11 cellular contexts compared by ENCODE assay signal in genomic region chr15:94272251-94272898, GRCh38. TPM values are rescaled to one million over a fixed set of nuclear protein-coding genes. Genes with fewer than 3 reads are reported as not detected.
A peak's percentile ranks its signal among the peaks of the same experiment; 100 is the strongest.
DNase-seq lines count a peak whose midpoint lies in the region; ATAC-seq and TF ChIP-seq lines count a peak whose summit lies in the region.
"Had no signal": no experiment of that assay in that cellular context is flagged by ENCODE, and none has a peak within 500 bp of the region (broad histone marks: within the 10 kb centered on the region; RNA-seq: fewer than 3 reads in every experiment).

No MANE protein-coding gene starts in this region.

- H3K27me3 ChIP-seq in heart right ventricle, result peaks cover 0 to 5% (median 0%) of the 10 kb centered on the region in 7 donors

- H3K36me3 Mint-ChIP-seq in activated CD8-positive, alpha-beta T cell treated with anti-CD3 and anti-CD28 coated beads, Interleukin-2, amount 10 ng/mL, durations not matched to agents 7 days and 5 days (ENCODE audit: low read depth), result peaks cover 33% of the 10 kb centered on the region

- no peak overlapping the region for H3K27ac Mint-ChIP-seq in activated CD8-positive, alpha-beta T cell treated with anti-CD3 and anti-CD28 coated beads, Interleukin-2, amount 10 ng/mL, durations not matched to agents 7 days and 5 days

- no peak for TF ChIP-seq CTCF in heart right ventricle (IDR thresholded peaks at IDR 0.05)

- peaks cover 10% of the 10 kb centered on the region for H3K9me3 Mint-ChIP-seq in activated CD8-positive, alpha-beta T cell treated with anti-CD3 and anti-CD28 coated beads, Interleukin-2, amount 10 ng/mL, durations not matched to agents 7 days and 5 days (ENCODE audit: insufficient read depth)

- WGBS in heart right ventricle, 2 donors, result 72 to 75% methylated on average over 7 of the region's 7 CpGs

- peak; percentile 88 for ATAC-seq in GM18511 (IDR thresholded peaks at IDR 0.05; ENCODE audit: unreplicated experiment)
- ATAC-seq in GM21526 (IDR thresholded peaks at IDR 0.05; ENCODE audit: low FRiP score, unreplicated experiment), result peak; percentile 75
- peak; percentile 78 for ATAC-seq in HG03342 (IDR thresholded peaks at IDR 0.05; ENCODE audit: unreplicated experiment)
- ATAC-seq in activated CD8-positive, alpha-beta T cell treated with anti-CD3 and anti-CD28 coated beads, Interleukin-2, amount 10 ng/mL, durations not matched to agents 7 days and 5 days, result peak; percentile 76
- ATAC-seq in heart right ventricle, result no peak

- POLR2A ChIA-PET in activated CD8-positive, alpha-beta T cell treated with anti-CD3 and anti-CD28 coated beads, Interleukin-2, amount 10 ng/mL, durations not matched to agents 7 days and 5 days (lab: Charles Lee), result no interaction called here

- H3K4me1 Mint-ChIP-seq in activated CD8-positive, alpha-beta T cell treated with anti-CD3 and anti-CD28 coated beads, Interleukin-2, amount 10 ng/mL, durations not matched to agents 7 days and 5 days (ENCODE audit: low read depth), result peaks cover 23% of the 10 kb centered on the region

- H3K4me3 ChIP-seq in heart right ventricle, result no peak overlapping the region

- H3K27me3 Mint-ChIP-seq in activated CD8-positive, alpha-beta T cell treated with anti-CD3 and anti-CD28 coated beads, Interleukin-2, amount 10 ng/mL, durations not matched to agents 7 days and 5 days (ENCODE audit: low read depth), result no peaks in the 10 kb centered on the region

- CTCF ChIA-PET in activated CD8-positive, alpha-beta T cell treated with anti-CD3 and anti-CD28 coated beads, Interleukin-2, amount 10 ng/mL, durations not matched to agents 7 days and 5 days (lab: Charles Lee), result no interaction called here

- H3K4me1 ChIP-seq in heart right ventricle, result peaks cover 0 to 22% (median 0%) of the 10 kb centered on the region in 9 donors
- H3K4me1 ChIP-seq: parathyroid adenoma had no signal

- peaks cover 0 to 7% (median 0%) of the 10 kb centered on the region in 11 donors for H3K9me3 ChIP-seq in heart right ventricle

- peak overlapping the region in 1 of 10 donors; percentile 45 for H3K27ac ChIP-seq in heart right ventricle
- H3K27ac ChIP-seq: parathyroid adenoma had no signal

- intact Hi-C loops in heart right ventricle (cut with DNase I), result no loop called here

- peak; percentile 42 for DNase-seq in activated CD8-positive, alpha-beta T cell treated with anti-CD3 and anti-CD28 coated beads, Interleukin-2, amount 10 ng/mL, durations not matched to agents 7 days and 5 days
- DNase-seq in stimulated activated CD4-positive, alpha-beta T cell treated with anti-CD3 and anti-CD28 coated beads, Interleukin-2, amount 100 ng/mL, for 48 hours, result no peak
- DNase-seq in heart right ventricle (no peak), NCI-H1694 (lab: John Stamatoyannopoulos, UW) (no peak), activated gamma-delta T cell treated with Interleukin-2 at 50 U/mL for 16 hours (no peak)
- DNase-seq: activated CD4-positive, alpha-beta T cell treated with anti-CD3 and anti-CD28 coated beads, Interleukin-2, amount 50 U/mL, for 48 hours; cortex of kidney had no signal

- H3K36me3 ChIP-seq in heart right ventricle, result no peaks in the 10 kb centered on the region

- no peak overlapping the region for H3K4me3 Mint-ChIP-seq in activated CD8-positive, alpha-beta T cell treated with anti-CD3 and anti-CD28 coated beads, Interleukin-2, amount 10 ng/mL, durations not matched to agents 7 days and 5 days

RNA-seq across cellular contexts. Expression of gene MCTP2, which starts 41.0 kb away (rescaled TPM):
- total RNA-seq in activated CD8-positive, alpha-beta T cell treated with anti-CD3 and anti-CD28 coated beads, Interleukin-2, amount 10 ng/mL, durations not matched to agents 7 days and 5 days, result 10 to 100 TPM; 26.2 to 26.9 TPM
- total RNA-seq in heart right ventricle, result 1 to 10 TPM in 2 of 10 donors, under 1 TPM in 8; 0.24 to 8.3 (median 0.76) TPM
- 1 to 10 TPM in 1 of 2 donors, under 1 TPM in 1; 0.95 to 1.3 TPM for polyA plus RNA-seq in heart right ventricle

Comparison
In these comparisons a context has a peak if more than half of its experiments do, and no peak if none do; other contexts are left out.
1. ATAC-seq: peak in GM18511 (single experiment), GM21526 (single experiment), HG03342 (single experiment) and activated CD8-positive, alpha-beta T cell treated with anti-CD3 and anti-CD28 coated beads, Interleukin-2, amount 10 ng/mL, durations not matched to agents 7 days and 5 days (single experiment); none in heart right ventricle (0 of 8).